Comparison of ENCODE assay signal across 15 cellular contexts in the genomic region with DNA sequence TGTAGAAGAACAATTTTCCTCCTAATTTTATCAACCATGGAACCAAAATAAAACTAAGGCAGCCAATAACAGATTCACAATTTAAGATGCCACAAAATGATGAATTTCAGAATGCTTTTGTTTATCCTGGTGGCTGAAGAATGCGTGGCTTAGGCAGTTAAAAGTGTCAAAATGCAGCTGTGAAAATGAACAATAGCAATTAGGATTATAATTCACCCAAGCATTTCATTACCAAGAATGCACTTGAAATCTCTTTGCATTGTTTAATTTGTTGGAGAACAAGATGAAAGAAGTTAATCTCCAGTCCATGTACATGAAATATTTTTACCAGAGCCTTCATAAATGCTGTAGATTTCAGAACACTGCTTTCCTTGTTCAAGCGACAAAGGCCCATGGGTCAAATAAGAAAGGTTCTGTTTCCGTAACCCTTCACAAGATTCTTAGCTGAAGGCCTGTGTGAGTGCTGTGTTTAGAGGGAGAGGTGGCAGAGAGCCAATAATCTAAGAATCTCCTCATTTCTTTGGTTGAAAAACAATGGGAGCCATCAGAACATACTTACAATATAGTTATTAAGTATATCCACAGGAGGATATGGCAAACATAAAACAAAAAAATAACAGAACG. TPM values are rescaled to one million over a fixed set of nuclear protein-coding genes. Genes with fewer than 3 reads are reported as not detected.
A peak's percentile ranks its signal among the peaks of the same experiment; 100 is the strongest.
DNase-seq lines count a peak whose midpoint lies in the region; ATAC-seq and TF ChIP-seq lines count a peak whose summit lies in the region.
"Had no signal": no experiment of that assay in that cellular context is flagged by ENCODE, and none has a peak within 500 bp of the region (broad histone marks: within the 10 kb centered on the region; RNA-seq: fewer than 3 reads in every experiment).

No MANE protein-coding gene starts in this region.

- POLR2A ChIA-PET in OCI-LY7 (lab: Charles Lee): interaction anchor here (0.7 to 4.3 kb wide), 7 partner anchors 12 to 133 kb away, joined by 3 to 15 read pairs (median 4); no protein-coding TSS in a partner anchor

- H3K4me3 ChIP-seq in OCI-LY7 (ENCODE audit: low read depth, low read length, poor library complexity, severe bottlenecking) (no peak overlapping the region), heart right ventricle (no peak overlapping the region)
- H3K4me3 ChIP-seq: BLaER1 treated with 17β-estradiol and CSF1 and Interleukin-3, amounts not matched to agents 10 nM and 100 nM had no signal

- ATAC-seq in heart right ventricle (peak in 6 of 8 donors; percentile 30 to 64 (median 54)), sciatic nerve (peak; percentile 78), GM18502 (IDR thresholded peaks at IDR 0.05; ENCODE audit: poor library complexity, unreplicated experiment) (no peak), GM18519 (IDR thresholded peaks at IDR 0.05; ENCODE audit: low FRiP score, unreplicated experiment) (no peak)
- ATAC-seq: foreskin keratinocyte had no signal

- H2AFZ ChIP-seq in OCI-LY7 (ENCODE audit: low read length): no peak overlapping the region

- H3K36me3 ChIP-seq in OCI-LY7 (ENCODE audit: insufficient read depth, low read length) (peaks cover 66% of the 10 kb centered on the region), heart right ventricle (peaks cover 0 to 22% (median 0%) of the 10 kb centered on the region in 9 donors)

- H3K4me1 ChIP-seq in OCI-LY7 (ENCODE audit: insufficient read depth, low read length, poor library complexity, severe bottlenecking): peaks cover 68% of the 10 kb centered on the region
- peaks cover 0 to 61% (median 45%) of the 10 kb centered on the region in 9 donors for H3K4me1 ChIP-seq in heart right ventricle
- H3K4me1 ChIP-seq: foreskin keratinocyte had no signal

- intact Hi-C loops in OCI-LY7 (cut with micrococcal nuclease; ENCODE audit: unreplicated experiment): loop anchor here (1.0 to 2.0 kb wide), 2 partner anchors 41 to 99 kb away; no protein-coding TSS in a partner anchor
- intact Hi-C loops in heart right ventricle (cut with DNase I): loop anchor here (2.0 to 10.0 kb wide), 15 partner anchors 35 to 1315 kb away; partner anchors contain the start of gene CLINT1 (in 3 of the 10)
- intact Hi-C loops in sciatic nerve (cut with DNase I): no loop called here

- TF ChIP-seq CTCF in OCI-LY7 (conservative IDR thresholded peaks at IDR 0.05; ENCODE audit: low read length): no peak
- TF ChIP-seq CTCF in heart right ventricle (IDR thresholded peaks at IDR 0.05): no peak

- DNase-seq in D341Med (ENCODE audit: low spot score) (peak; percentile 21), OCI-LY7 (ENCODE audit: low spot score) (no peak), heart right ventricle (no peak), sciatic nerve (ENCODE audit: low spot score) (no peak), DMS79 (lab: John Stamatoyannopoulos, UW) (no peak), NCI-H1417 treated with DMSO at 0.1 percent for 48 hours (lab: John Stamatoyannopoulos, UW) (no peak)
- DNase-seq: foreskin keratinocyte, KG1, left cardiac atrium, NCI-H510A, SIG-M5, trophoblast cell had no signal

- H3K27me3 ChIP-seq in heart right ventricle: no peaks in the 10 kb centered on the region
- H3K27me3 ChIP-seq: BLaER1 treated with 17β-estradiol and CSF1 and Interleukin-3, amounts not matched to agents 10 nM and 100 nM; foreskin keratinocyte had no signal

- WGBS in heart right ventricle, 2 donors: 46 to 51% methylated on average over 4 of the region's 4 CpGs

- H3K79me2 ChIP-seq in OCI-LY7 (ENCODE audit: insufficient read depth, low read depth, low read length): peaks cover 95% of the 10 kb centered on the region

- no peaks in the 10 kb centered on the region; the same call in 1 of the 2 replicates for H4K20me1 ChIP-seq in OCI-LY7 (ENCODE audit: insufficient read depth, low read length)

- H3K9me2 ChIP-seq in OCI-LY7 (ENCODE audit: insufficient read depth, low read length): no peaks in the 10 kb centered on the region

- CTCF ChIA-PET in OCI-LY7 (lab: Charles Lee; ENCODE audit: unreplicated experiment): interaction anchor here (0.9 to 1.4 kb wide), 3 partner anchors 40 to 130 kb away, joined by 3 read pairs; partner anchors contain the start of gene CLINT1

- H3K9me3 ChIP-seq in OCI-LY7 (ENCODE audit: low read length) (peaks cover 17% of the 10 kb centered on the region), heart right ventricle (peaks cover 0 to 4% (median 0%) of the 10 kb centered on the region in 11 donors)

- peak overlapping the region; percentile 68 for H3K27ac ChIP-seq in OCI-LY7 (ENCODE audit: low read depth, low read length, poor library complexity, severe bottlenecking)
- peak overlapping the region in 5 of 10 donors; percentile 6 to 66 (median 28) for H3K27ac ChIP-seq in heart right ventricle
- H3K27ac ChIP-seq: BLaER1 treated with 17β-estradiol and CSF1 and Interleukin-3, amounts not matched to agents 10 nM and 100 nM; foreskin keratinocyte had no signal

- peak overlapping the region; percentile 58 for H3K4me2 ChIP-seq in OCI-LY7 (ENCODE audit: low read length)

- no TSS peak for BruUV-seq in OCI-LY7 (replicated peaks; lab: Mats Ljungman, UMichigan)

RNA-seq across cellular contexts. Expression of gene CLINT1, which starts 39.3 kb away (rescaled TPM):
- 86.1 and 107 TPM in 2 replicates for total RNA-seq in OCI-LY7 (2014; rRNA removed; shearing (Covaris generic))
- total RNA-seq in OCI-LY7 (2022): 120 and 135 TPM in 2 replicates
- 10 to 100 TPM; 44.4 to 54.7 (median 52.0) TPM for total RNA-seq in heart right ventricle
- 10 to 100 TPM; 15.1 to 21.5 TPM for polyA plus RNA-seq in heart right ventricle
- total RNA-seq in sciatic nerve: 52.9 TPM

Comparison
In these comparisons a context has a peak if more than half of its experiments do, and no peak if none do; other contexts are left out.
1. ATAC-seq: peak in heart right ventricle (6 of 8) and sciatic nerve (single experiment); none in GM18502 (single experiment) and GM18519 (single experiment).